ENCODE assay signal across 1 cellular context in genomic region chr5:140628711-140629110, GRCh38.
TF ChIP-seq lines count a peak whose summit lies in the region.

No MANE protein-coding gene starts in this region.

TF ChIP-seq in endothelial cell of umbilical vein, 7 proteins besides CTCF, POLR2A, EP300 and RAD21:
- TF ChIP-seq JUN (IDR thresholded peaks at IDR 0.05; ENCODE audit: borderline replicate concordance, insufficient read depth, insufficient read length, low read depth): peak; percentile 17
- TF ChIP-seq POLR2AphosphoS5 (IDR thresholded peaks at IDR 0.05; ENCODE audit: insufficient read depth, low read depth, low read length): no peak
- TF ChIP-seq FOS (IDR thresholded peaks at IDR 0.05; ENCODE audit: borderline replicate concordance, insufficient read depth, low read length): peak; percentile 46
